ENCODE assay signal across 1 cellular context in the genomic region with DNA sequence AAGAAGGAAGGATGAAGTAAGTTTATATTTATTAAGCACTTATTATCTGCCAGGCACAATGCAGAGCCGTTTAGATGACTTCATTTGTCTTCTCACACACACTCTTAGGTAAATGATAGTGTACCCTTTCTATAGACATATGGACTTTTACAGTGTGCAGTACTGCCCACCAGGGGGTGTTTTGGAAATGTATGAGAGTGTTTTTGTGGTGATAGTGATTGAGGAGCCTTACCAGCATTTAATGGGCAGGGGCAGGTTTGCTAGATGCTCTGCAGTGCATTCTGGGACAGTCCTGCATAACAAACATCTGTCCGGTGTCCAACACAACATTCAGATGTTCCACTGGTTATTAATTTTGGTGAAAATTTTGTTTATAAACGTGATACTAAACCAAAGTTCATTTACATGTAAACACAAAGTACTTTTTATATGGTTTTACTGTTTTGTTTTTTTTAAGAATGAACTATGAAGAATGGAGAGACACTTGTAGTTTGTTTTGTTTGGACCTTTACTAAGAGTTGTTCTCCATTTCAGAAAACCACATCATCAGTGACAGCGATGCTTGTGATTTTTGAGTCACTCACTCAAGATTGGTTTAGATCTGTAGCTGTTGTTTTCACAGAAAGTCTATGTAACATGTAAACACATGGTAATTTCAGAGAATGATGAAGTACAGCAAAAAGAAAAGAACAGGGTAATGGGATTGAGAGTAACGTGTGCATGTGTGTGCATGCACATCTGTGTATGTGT.
TF ChIP-seq lines count a peak whose summit lies in the region.

No MANE protein-coding gene starts in this region.

TF ChIP-seq in GM23338, 12 proteins besides CTCF, POLR2A, EP300 and RAD21 (continued from another document):
- TF ChIP-seq, protein P1, sequence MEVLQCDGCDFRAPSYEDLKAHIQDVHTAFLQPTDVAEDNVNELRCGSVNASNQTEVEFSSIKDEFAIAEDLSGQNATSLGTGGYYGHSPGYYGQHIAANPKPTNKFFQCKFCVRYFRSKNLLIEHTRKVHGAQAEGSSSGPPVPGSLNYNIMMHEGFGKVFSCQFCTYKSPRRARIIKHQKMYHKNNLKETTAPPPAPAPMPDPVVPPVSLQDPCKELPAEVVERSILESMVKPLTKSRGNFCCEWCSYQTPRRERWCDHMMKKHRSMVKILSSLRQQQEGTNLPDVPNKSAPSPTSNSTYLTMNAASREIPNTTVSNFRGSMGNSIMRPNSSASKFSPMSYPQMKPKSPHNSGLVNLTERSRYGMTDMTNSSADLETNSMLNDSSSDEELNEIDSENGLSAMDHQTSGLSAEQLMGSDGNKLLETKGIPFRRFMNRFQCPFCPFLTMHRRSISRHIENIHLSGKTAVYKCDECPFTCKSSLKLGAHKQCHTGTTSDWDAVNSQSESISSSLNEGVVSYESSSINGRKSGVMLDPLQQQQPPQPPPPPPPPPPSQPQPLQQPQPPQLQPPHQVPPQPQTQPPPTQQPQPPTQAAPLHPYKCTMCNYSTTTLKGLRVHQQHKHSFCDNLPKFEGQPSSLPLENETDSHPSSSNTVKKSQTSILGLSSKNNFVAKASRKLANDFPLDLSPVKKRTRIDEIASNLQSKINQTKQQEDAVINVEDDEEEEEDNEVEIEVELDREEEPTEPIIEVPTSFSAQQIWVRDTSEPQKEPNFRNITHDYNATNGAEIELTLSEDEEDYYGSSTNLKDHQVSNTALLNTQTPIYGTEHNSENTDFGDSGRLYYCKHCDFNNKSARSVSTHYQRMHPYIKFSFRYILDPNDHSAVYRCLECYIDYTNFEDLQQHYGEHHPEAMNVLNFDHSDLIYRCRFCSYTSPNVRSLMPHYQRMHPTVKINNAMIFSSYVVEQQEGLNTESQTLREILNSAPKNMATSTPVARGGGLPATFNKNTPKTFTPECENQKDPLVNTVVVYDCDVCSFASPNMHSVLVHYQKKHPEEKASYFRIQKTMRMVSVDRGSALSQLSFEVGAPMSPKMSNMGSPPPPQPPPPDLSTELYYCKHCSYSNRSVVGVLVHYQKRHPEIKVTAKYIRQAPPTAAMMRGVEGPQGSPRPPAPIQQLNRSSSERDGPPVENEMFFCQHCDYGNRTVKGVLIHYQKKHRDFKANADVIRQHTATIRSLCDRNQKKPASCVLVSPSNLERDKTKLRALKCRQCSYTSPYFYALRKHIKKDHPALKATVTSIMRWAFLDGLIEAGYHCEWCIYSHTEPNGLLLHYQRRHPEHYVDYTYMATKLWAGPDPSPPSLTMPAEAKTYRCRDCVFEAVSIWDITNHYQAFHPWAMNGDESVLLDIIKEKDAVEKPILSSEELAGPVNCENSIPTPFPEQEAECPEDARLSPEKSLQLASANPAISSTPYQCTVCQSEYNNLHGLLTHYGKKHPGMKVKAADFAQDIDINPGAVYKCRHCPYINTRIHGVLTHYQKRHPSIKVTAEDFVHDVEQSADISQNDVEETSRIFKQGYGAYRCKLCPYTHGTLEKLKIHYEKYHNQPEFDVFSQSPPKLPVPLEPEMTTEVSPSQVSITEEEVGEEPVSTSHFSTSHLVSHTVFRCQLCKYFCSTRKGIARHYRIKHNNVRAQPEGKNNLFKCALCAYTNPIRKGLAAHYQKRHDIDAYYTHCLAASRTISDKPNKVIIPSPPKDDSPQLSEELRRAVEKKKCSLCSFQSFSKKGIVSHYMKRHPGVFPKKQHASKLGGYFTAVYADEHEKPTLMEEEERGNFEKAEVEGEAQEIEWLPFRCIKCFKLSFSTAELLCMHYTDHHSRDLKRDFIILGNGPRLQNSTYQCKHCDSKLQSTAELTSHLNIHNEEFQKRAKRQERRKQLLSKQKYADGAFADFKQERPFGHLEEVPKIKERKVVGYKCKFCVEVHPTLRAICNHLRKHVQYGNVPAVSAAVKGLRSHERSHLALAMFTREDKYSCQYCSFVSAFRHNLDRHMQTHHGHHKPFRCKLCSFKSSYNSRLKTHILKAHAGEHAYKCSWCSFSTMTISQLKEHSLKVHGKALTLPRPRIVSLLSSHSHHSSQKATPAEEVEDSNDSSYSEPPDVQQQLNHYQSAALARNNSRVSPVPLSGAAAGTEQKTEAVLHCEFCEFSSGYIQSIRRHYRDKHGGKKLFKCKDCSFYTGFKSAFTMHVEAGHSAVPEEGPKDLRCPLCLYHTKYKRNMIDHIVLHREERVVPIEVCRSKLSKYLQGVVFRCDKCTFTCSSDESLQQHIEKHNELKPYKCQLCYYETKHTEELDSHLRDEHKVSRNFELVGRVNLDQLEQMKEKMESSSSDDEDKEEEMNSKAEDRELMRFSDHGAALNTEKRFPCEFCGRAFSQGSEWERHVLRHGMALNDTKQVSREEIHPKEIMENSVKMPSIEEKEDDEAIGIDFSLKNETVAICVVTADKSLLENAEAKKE (CRISPR knock-in tag; IDR thresholded peaks at IDR 0.05) = no peak
